Comparison of ENCODE assay signal across 9 cellular contexts in the genomic region with DNA sequence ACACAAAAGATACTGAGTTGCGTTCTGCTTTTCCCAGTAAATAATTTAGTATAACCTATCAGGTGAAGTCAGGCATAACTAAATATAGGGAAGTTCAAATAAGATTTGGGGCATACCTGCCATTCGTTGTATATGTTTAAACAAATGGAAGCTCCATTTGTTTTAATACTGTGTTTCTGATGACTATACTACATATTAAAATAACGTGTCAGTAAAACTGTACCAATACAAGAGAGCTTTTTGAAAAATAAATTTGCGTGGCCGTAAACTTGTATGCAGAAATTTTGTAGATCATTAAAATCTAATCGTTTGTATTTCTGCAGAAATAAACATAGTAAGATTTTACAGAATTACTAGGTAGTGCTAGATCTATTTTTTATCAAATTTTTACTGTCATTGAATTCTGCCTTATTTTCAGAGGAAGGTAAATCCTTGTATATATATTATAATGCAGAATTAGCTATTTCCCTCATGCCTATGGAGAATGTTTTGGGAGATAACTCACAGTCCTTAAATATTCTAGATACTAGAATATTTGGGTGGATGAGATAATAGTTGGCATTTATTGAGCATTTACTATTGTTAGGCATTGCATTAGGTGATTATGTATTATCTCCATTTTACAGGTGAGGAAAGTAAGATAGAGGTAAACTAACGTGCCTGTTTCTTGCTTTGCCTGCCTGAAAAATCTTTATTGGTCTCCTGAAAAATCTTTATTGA. TPM values are rescaled to one million over a fixed set of nuclear protein-coding genes. Genes with fewer than 3 reads are reported as not detected.
DNase-seq lines count a peak whose midpoint lies in the region; ATAC-seq, FAIRE-seq and TF ChIP-seq lines count a peak whose summit lies in the region.
"Had no signal": no experiment of that assay in that cellular context is flagged by ENCODE, and none has a peak within 500 bp of the region (broad histone marks: within the 10 kb centered on the region; RNA-seq: fewer than 3 reads in every experiment).

No MANE protein-coding gene starts in this region.

- H3K4me3 ChIP-seq in DND-41 (ENCODE audit: low read depth in 1 of 2, low read length in 2 of 2) (peak overlapping the region; percentile 77 to 88; a peak in 3 of 4 replicates), PC-3 (ENCODE audit: low read length) (peak overlapping the region; percentile 81), endothelial cell of umbilical vein (replicated peaks in 1 of 3; ENCODE audit: insufficient read depth in 1 of 3, low read depth in 1 of 3, low read length in 3 of 3) (peak overlapping the region in 2 of 3 experiments; percentile 27 to 78), pancreas (peak overlapping the region; percentile 43 to 83 (median 72))

- no peak for ATAC-seq in DND-41 (ENCODE audit: insufficient read depth, low read depth)
- no peak for ATAC-seq in PC-3
- ATAC-seq in pancreas: no peak
- ATAC-seq in HG02973 (IDR thresholded peaks at IDR 0.05; ENCODE audit: unreplicated experiment): no peak
- no peak for ATAC-seq in HG03175 (IDR thresholded peaks at IDR 0.05; ENCODE audit: unreplicated experiment)

- TF ChIP-seq CTCF in DND-41 (IDR thresholded peaks at IDR 0.05; ENCODE audit: borderline replicate concordance, extremely low read depth, low read length, poor library complexity, severe bottlenecking) (no peak), PC-3 (conservative IDR thresholded peaks at IDR 0.05; ENCODE audit: low read depth, low read length) (no peak), endothelial cell of umbilical vein (IDR thresholded peaks at IDR 0.05; ENCODE audit: extremely low read depth in 1 of 2, insufficient read depth in 1 of 2, low read depth in 1 of 2, low read length in 2 of 2) (no peak), pancreas (IDR thresholded peaks at IDR 0.05) (no peak)

- no peaks in the 10 kb centered on the region for H3K9me2 ChIP-seq in PC-3 (replicated peaks; ENCODE audit: low read length)

- H3K36me3 ChIP-seq in DND-41 (ENCODE audit: insufficient read depth, low read length) (no peaks in the 10 kb centered on the region), PC-3 (ENCODE audit: low read depth, low read length) (0 out of 2 replicates have a peak, but pooled peaks cover 3% of the 10 kb centered on the region), endothelial cell of umbilical vein (ENCODE audit: control insufficient read depth in 2 of 2, extremely low read depth in 1 of 2, insufficient read depth in 2 of 2, low read length in 2 of 2) (no peaks in the 10 kb centered on the region), pancreas (no peaks in the 10 kb centered on the region)

- H3K79me2 ChIP-seq in DND-41 (ENCODE audit: insufficient read depth, low read length) (peaks cover 58% of the 10 kb centered on the region), PC-3 (ENCODE audit: low read length) (peaks cover 62% of the 10 kb centered on the region), endothelial cell of umbilical vein (ENCODE audit: control insufficient read depth, insufficient read depth, low read length) (peaks cover 52% of the 10 kb centered on the region)

- WGBS in pancreas, 2 donors: 28 to 40% methylated on average over 7 of the region's 7 CpGs

- TF ChIP-seq POLR2A in endothelial cell of umbilical vein (IDR thresholded peaks at IDR 0.05; ENCODE audit: low read depth, low read length): no peak

- no peaks in the 10 kb centered on the region for H3K9me1 ChIP-seq in endothelial cell of umbilical vein (replicated peaks; ENCODE audit: control insufficient read depth, extremely low read depth, insufficient read depth, low read length)

- H3K4me1 ChIP-seq in DND-41 (ENCODE audit: insufficient read depth, low read length) (peaks cover 41% of the 10 kb centered on the region), PC-3 (ENCODE audit: insufficient read depth, low read length) (peaks cover 38% of the 10 kb centered on the region), endothelial cell of umbilical vein (ENCODE audit: control insufficient read depth, extremely low read depth, insufficient read depth, low read length) (peaks cover 7% of the 10 kb centered on the region), pancreas (peaks cover 9 to 17% (median 13%) of the 10 kb centered on the region in 3 donors)

- DNase-seq in DND-41: no peak
- DNase-seq in PC-3: no peak
- DNase-seq in endothelial cell of umbilical vein (ENCODE audit: low read depth, low spot score): no peak
- DNase-seq in pancreas: no peak
- no peak for DNase-seq in stimulated activated CD4-positive, alpha-beta T cell treated with anti-CD3 and anti-CD28 coated beads, Interleukin-1b, Interleukin-23, amount 100 ng/mL, for 48 hours
- DNase-seq in iPS-NIHi7 (ENCODE audit: extremely low spot score): no peak

- FAIRE-seq in endothelial cell of umbilical vein (lab: Jason Lieb, UNC): no peak
- FAIRE-seq in pancreas (lab: Jason Lieb, UNC): no peak
- FAIRE-seq: colon had no signal

- H4K20me1 ChIP-seq in DND-41 (ENCODE audit: insufficient read depth, low read length) (peaks cover 6% of the 10 kb centered on the region; the same call in 1 of the 2 replicates), PC-3 (ENCODE audit: low read length) (peaks cover 11% of the 10 kb centered on the region; the same call in 1 of the 2 replicates), endothelial cell of umbilical vein (replicated peaks; ENCODE audit: control insufficient read depth, extremely low read depth, insufficient read depth, low read length) (no peaks in the 10 kb centered on the region)

- H3F3A ChIP-seq in PC-3 (ENCODE audit: low read length, unreplicated experiment): peaks cover 3% of the 10 kb centered on the region

- H3K9me3 ChIP-seq in DND-41 (ENCODE audit: insufficient read depth, low read length, severe bottlenecking) (no peaks in the 10 kb centered on the region), PC-3 (ENCODE audit: low read length) (no peaks in the 10 kb centered on the region), endothelial cell of umbilical vein (replicated peaks; ENCODE audit: control insufficient read depth, insufficient read depth, low read length) (no peaks in the 10 kb centered on the region), pancreas (no peaks in the 10 kb centered on the region)

- H2AFZ ChIP-seq in DND-41 (ENCODE audit: low read depth, low read length) (no peak overlapping the region), PC-3 (ENCODE audit: low read length) (no peak overlapping the region), endothelial cell of umbilical vein (ENCODE audit: low read depth, low read length) (no peak overlapping the region)

- H3K9ac ChIP-seq in DND-41 (ENCODE audit: low read depth, low read length) (peak overlapping the region; percentile 73), PC-3 (ENCODE audit: low read length) (peak overlapping the region; percentile 89; the same call in 1 of the 2 replicates), endothelial cell of umbilical vein (replicated peaks; ENCODE audit: extremely low read depth, insufficient read depth, low read length) (no peak overlapping the region)

- dilution Hi-C loops in endothelial cell of umbilical vein (cut with MboI; ENCODE audit: extremely low pct_ligation_motif_present, low sequenced_read_pairs): no loop called here

- POLR2A ChIA-PET in PC-3 (lab: Charles Lee; ENCODE audit: unreplicated experiment) (no interaction called here), endothelial cell of umbilical vein (lab: Charles Lee) (no interaction called here)

- no peak overlapping the region; the same call in 1 of the 2 replicates for H3K27ac ChIP-seq in DND-41 (ENCODE audit: low read length)
- no peak overlapping the region for H3K27ac ChIP-seq in PC-3 (ENCODE audit: low read length)
- H3K27ac ChIP-seq in endothelial cell of umbilical vein (ENCODE audit: insufficient read depth, low read depth, low read length): no peak overlapping the region
- H3K27ac ChIP-seq in pancreas: no peak overlapping the region

- intact Hi-C loops in PC-3 (cut with micrococcal nuclease) (no loop called here), endothelial cell of umbilical vein (cut with micrococcal nuclease) (loop anchor here (10.0 kb wide), 1 partner anchor 399 kb away; no protein-coding TSS in a partner anchor), pancreas (cut with DNase I) (no loop called here)

- BruUV-seq in PC-3 (replicated peaks; lab: Mats Ljungman, UMichigan): no TSS peak
- no TSS peak for BruUV-seq in endothelial cell of umbilical vein (replicated peaks; lab: Mats Ljungman, UMichigan)

- H3K27me3 ChIP-seq in DND-41 (ENCODE audit: insufficient read depth, low read length, poor library complexity) (no peaks in the 10 kb centered on the region), PC-3 (ENCODE audit: low read length) (no peaks in the 10 kb centered on the region), endothelial cell of umbilical vein (ENCODE audit: control insufficient read depth in 2 of 2, insufficient read depth in 2 of 2, low read length in 2 of 2) (no peaks in the 10 kb centered on the region), pancreas (no peaks in the 10 kb centered on the region)

- CTCF ChIA-PET in PC-3 (lab: Charles Lee): no interaction called here
- CTCF ChIA-PET in endothelial cell of umbilical vein (lab: Charles Lee): interaction anchor here (2.1 kb wide), 1 partner anchor 34 kb away, joined by 6 read pairs; no protein-coding TSS in a partner anchor

- H3K4me2 ChIP-seq in DND-41 (ENCODE audit: insufficient read depth, low read length): peak overlapping the region; percentile 85
- peak overlapping the region; percentile 92 for H3K4me2 ChIP-seq in PC-3 (ENCODE audit: low read length)
- H3K4me2 ChIP-seq in endothelial cell of umbilical vein (ENCODE audit: insufficient read depth, low read length): peak overlapping the region; percentile 96

TF ChIP-seq in endothelial cell of umbilical vein, 7 proteins besides CTCF, POLR2A, EP300 and RAD21 (continues in another document):
- TF ChIP-seq MYC (IDR thresholded peaks at IDR 0.05; ENCODE audit: low read depth, low read length): no peak
- no peak for TF ChIP-seq GATA2 (IDR thresholded peaks at IDR 0.05; ENCODE audit: insufficient read depth, insufficient read length, low read depth, low read length)
- no peak for TF ChIP-seq POLR2AphosphoS5 (IDR thresholded peaks at IDR 0.05; ENCODE audit: insufficient read depth, low read depth, low read length)
- TF ChIP-seq, protein P1, sequence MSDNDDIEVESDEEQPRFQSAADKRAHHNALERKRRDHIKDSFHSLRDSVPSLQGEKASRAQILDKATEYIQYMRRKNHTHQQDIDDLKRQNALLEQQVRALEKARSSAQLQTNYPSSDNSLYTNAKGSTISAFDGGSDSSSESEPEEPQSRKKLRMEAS (IDR thresholded peaks at IDR 0.05; ENCODE audit: insufficient read depth, insufficient read length): no peak

RNA-seq across cellular contexts. Expression of gene SCFD1, which starts 1.5 kb away (rescaled TPM):
- total RNA-seq in PC-3 (2014; rRNA removed) (53.0 and 72.3 TPM in 2 replicates), endothelial cell of umbilical vein (50.4 and 59.9 TPM in 2 replicates), pancreas (10 to 100 TPM; 47.0 to 58.4 (median 53.5) TPM)
- polyA plus RNA-seq in endothelial cell of umbilical vein (17.5 and 21.3 TPM in 2 replicates), pancreas (10 to 100 TPM; 67.3 to 71.5 TPM)
- polyA plus RNA-seq in endothelial cell of umbilical vein (2011; cell fraction: cytosol; rRNA removed): 24.6 and 24.7 TPM in 2 replicates
- 76.9 and 91.5 TPM in 2 replicates for polyA plus RNA-seq in endothelial cell of umbilical vein (2011; cell fraction: nucleus; rRNA removed)
- polyA plus RNA-seq in endothelial cell of umbilical vein (2012): 29.8 and 43.8 TPM in 2 replicates
- polyA minus RNA-seq in endothelial cell of umbilical vein: 43.8 and 46.9 TPM in 2 replicates
- polyA minus RNA-seq in endothelial cell of umbilical vein (2011; cell fraction: cytosol; rRNA and poly(A)+ RNA removed): 35.7 TPM
- polyA minus RNA-seq in endothelial cell of umbilical vein (2011; cell fraction: nucleus; rRNA and poly(A)+ RNA removed): 141 and 215 TPM in 2 replicates
